10 cellular contexts compared by ENCODE assay signal in genomic region chr13:110562696-110563462, GRCh38. TPM values are rescaled to one million over a fixed set of nuclear protein-coding genes. Genes with fewer than 3 reads are reported as not detected.
DNase-seq lines count a peak whose midpoint lies in the region; ATAC-seq and TF ChIP-seq lines count a peak whose summit lies in the region.
"Had no signal": no experiment of that assay in that cellular context is flagged by ENCODE, and none has a peak within 500 bp of the region (broad histone marks: within the 10 kb centered on the region; RNA-seq: fewer than 3 reads in every experiment).

No MANE protein-coding gene starts in this region.

- H3K36me3 ChIP-seq in liver (ENCODE audit: control insufficient read depth in 4 of 4, insufficient read depth in 3 of 4, low read depth in 1 of 4, low read length in 3 of 4) (peaks cover 0 to 1% (median 0%) of the 10 kb centered on the region in 4 donors), stomach smooth muscle (ENCODE audit: control insufficient read depth in 2 of 2, insufficient read depth in 2 of 2, low read length in 2 of 2) (no peaks in the 10 kb centered on the region)

- ATAC-seq in activated naive CD8-positive, alpha-beta T cell treated with anti-CD3 and anti-CD28 coated beads, Interleukin-2, amount 50 U/mL, for 24 hours, result no peak
- ATAC-seq in HG03354 (IDR thresholded peaks at IDR 0.05; ENCODE audit: poor library complexity, severe bottlenecking, unreplicated experiment), result no peak

- 29% methylated on average over 17 of the region's 17 CpGs for WGBS in liver

- peaks cover 40% of the 10 kb centered on the region for H3K27me3 Mint-ChIP-seq in T-helper 1 cell treated with Interleukin-12 subunit alpha and Interleukin-12 subunit beta and Interleukin-4 antibody, amounts not matched to agents 30 μg/mL and 1 μg/mL, for 36 hours (ENCODE audit: low read depth)
- peaks cover 19% of the 10 kb centered on the region for H3K27me3 Mint-ChIP-seq in activated naive CD8-positive, alpha-beta T cell treated with anti-CD3 and anti-CD28 coated beads, Interleukin-2, amount 50 U/mL, for 24 hours

- H3K4me1 ChIP-seq in liver (ENCODE audit: control insufficient read depth in 4 of 4, insufficient read depth in 4 of 4, low read length in 3 of 4) (peaks cover 7 to 35% (median 23%) of the 10 kb centered on the region in 4 donors), stomach smooth muscle (ENCODE audit: control insufficient read depth, insufficient read depth, low read length) (peaks cover 27% of the 10 kb centered on the region)

- H3K9me3 ChIP-seq in liver (ENCODE audit: control insufficient read depth in 4 of 4, low read length in 3 of 4) (no peaks in the 10 kb centered on the region), stomach smooth muscle (ENCODE audit: control insufficient read depth in 2 of 2, low read length in 2 of 2) (no peaks in the 10 kb centered on the region)

- H3K4me3 Mint-ChIP-seq in T-helper 1 cell treated with Interleukin-12 subunit alpha and Interleukin-12 subunit beta and Interleukin-4 antibody, amounts not matched to agents 30 μg/mL and 1 μg/mL, for 36 hours, result peak overlapping the region; percentile 98
- peak overlapping the region; percentile 76 for H3K4me3 Mint-ChIP-seq in activated naive CD8-positive, alpha-beta T cell treated with anti-CD3 and anti-CD28 coated beads, Interleukin-2, amount 50 U/mL, for 24 hours

- peaks cover 13% of the 10 kb centered on the region for H3K4me1 Mint-ChIP-seq in T-helper 1 cell treated with Interleukin-12 subunit alpha and Interleukin-12 subunit beta and Interleukin-4 antibody, amounts not matched to agents 30 μg/mL and 1 μg/mL, for 36 hours (ENCODE audit: low read depth)
- peaks cover 23% of the 10 kb centered on the region for H3K4me1 Mint-ChIP-seq in activated naive CD8-positive, alpha-beta T cell treated with anti-CD3 and anti-CD28 coated beads, Interleukin-2, amount 50 U/mL, for 24 hours

- peaks cover 1% of the 10 kb centered on the region for H3K36me3 Mint-ChIP-seq in T-helper 1 cell treated with Interleukin-12 subunit alpha and Interleukin-12 subunit beta and Interleukin-4 antibody, amounts not matched to agents 30 μg/mL and 1 μg/mL, for 36 hours (ENCODE audit: low read depth)
- H3K36me3 Mint-ChIP-seq in activated naive CD8-positive, alpha-beta T cell treated with anti-CD3 and anti-CD28 coated beads, Interleukin-2, amount 50 U/mL, for 24 hours (ENCODE audit: low read depth), result no peaks in the 10 kb centered on the region

- peak; percentile 28 to 39 for TF ChIP-seq RAD21 in liver (IDR thresholded peaks at IDR 0.05)

- peak overlapping the region; percentile 95 to 98 for H3K27ac ChIP-seq in liver (ENCODE audit: low read depth in 1 of 2, low read length in 2 of 2)
- H3K27ac ChIP-seq in stomach smooth muscle (ENCODE audit: low read length), result no peak overlapping the region

- H3K4me3 ChIP-seq in liver (ENCODE audit: low read depth in 1 of 3, low read length in 3 of 3) (peak overlapping the region; percentile 81 to 93 (median 93)), stomach smooth muscle (ENCODE audit: low read length in 2 of 2) (peak overlapping the region; percentile 88 to 90)

- DNase-seq in T-helper 1 cell, result no peak
- DNase-seq in activated naive CD8-positive, alpha-beta T cell treated with anti-CD3 and anti-CD28 coated beads, Interleukin-2, amount 50 U/mL, for 24 hours, result no peak
- DNase-seq in GM10266 (ENCODE audit: extremely low spot score), result no peak
- no peak for DNase-seq in SHP77 treated with DMSO at 0.1 percent for 48 hours (lab: John Stamatoyannopoulos, UW)
- DNase-seq: activated CD4-positive, alpha-beta T cell treated with anti-CD3 and anti-CD28 coated beads, Interleukin-2, amount 50 U/mL, for 1 hour; NCI-H1436 treated with DMSO at 0.1 percent for 48 hours had no signal

- H3K9ac ChIP-seq in liver (ENCODE audit: low read depth in 1 of 2, low read length in 2 of 2) (peak overlapping the region; percentile 70 to 95), stomach smooth muscle (ENCODE audit: low read length in 2 of 2) (no peak overlapping the region)

- TF ChIP-seq CTCF in liver (IDR thresholded peaks at IDR 0.05; ENCODE audit: low read depth, low read length, missing input control) (peak; percentile 3), GM10266 (IDR thresholded peaks at IDR 0.05; ENCODE audit: control insufficient read depth, insufficient read depth, low read depth, missing control alignments) (no peak)

- H3K27ac Mint-ChIP-seq in T-helper 1 cell treated with Interleukin-12 subunit alpha and Interleukin-12 subunit beta and Interleukin-4 antibody, amounts not matched to agents 30 μg/mL and 1 μg/mL, for 36 hours, result no peak overlapping the region
- H3K27ac Mint-ChIP-seq in activated naive CD8-positive, alpha-beta T cell treated with anti-CD3 and anti-CD28 coated beads, Interleukin-2, amount 50 U/mL, for 24 hours, result no peak overlapping the region

- H3K27me3 ChIP-seq in liver (ENCODE audit: control insufficient read depth in 4 of 4, insufficient read depth in 4 of 4, low read length in 3 of 4) (no peaks in the 10 kb centered on the region), stomach smooth muscle (ENCODE audit: control insufficient read depth in 1 of 2, insufficient read depth in 2 of 2, low read length in 2 of 2) (no peaks in the 10 kb centered on the region)

- no peaks in the 10 kb centered on the region for H3K9me3 Mint-ChIP-seq in T-helper 1 cell treated with Interleukin-12 subunit alpha and Interleukin-12 subunit beta and Interleukin-4 antibody, amounts not matched to agents 30 μg/mL and 1 μg/mL, for 36 hours
- H3K9me3 Mint-ChIP-seq in activated naive CD8-positive, alpha-beta T cell treated with anti-CD3 and anti-CD28 coated beads, Interleukin-2, amount 50 U/mL, for 24 hours, result no peaks in the 10 kb centered on the region

TF ChIP-seq in liver, 16 proteins besides CTCF, POLR2A, EP300 and RAD21:
- TF ChIP-seq REST (IDR thresholded peaks at IDR 0.05) (no peak), HNF4A (conservative IDR thresholded peaks at IDR 0.05) (peak; percentile 4 to 63), RXRA (IDR thresholded peaks at IDR 0.05) (peak; percentile 38 to 76), FOXA2 (IDR thresholded peaks at IDR 0.05) (no peak), FOXA1 (IDR thresholded peaks at IDR 0.05) (no peak), GABPA (IDR thresholded peaks at IDR 0.05 in 1 of 2, conservative IDR thresholded peaks at IDR 0.05 in 1 of 2) (no peak), YY1 (IDR thresholded peaks at IDR 0.05) (peak; percentile 52), EGR1 (IDR thresholded peaks at IDR 0.05; ENCODE audit: low read depth in 2 of 2) (peak in 1 of 2 donors; percentile 33), ZBTB33 (IDR thresholded peaks at IDR 0.05) (no peak), HNF4G (IDR thresholded peaks at IDR 0.05) (no peak), ATF3 (IDR thresholded peaks at IDR 0.05) (peak; percentile 11), JUND (IDR thresholded peaks at IDR 0.05) (peak in 1 of 2 donors; percentile 29), NR2F2 (IDR thresholded peaks at IDR 0.05) (no peak)

RNA-seq across cellular contexts. Expression of gene RAB20, which starts 1.4 kb away (rescaled TPM):
- 10 to 100 TPM in 1 of 2 donors, 1 to 10 TPM in 1; 9.8 to 31.0 TPM for total RNA-seq in liver
- polyA plus RNA-seq in liver, result 10 to 100 TPM; 19.3 to 36.9 TPM

RNA-seq across cellular contexts. Expression of gene NAXD, which starts 52.5 kb away (rescaled TPM):
- 10 to 100 TPM; 19.0 to 34.1 TPM for total RNA-seq in liver
- polyA plus RNA-seq in liver, result 10 to 100 TPM; 21.2 to 40.5 TPM

Comparison
In these comparisons a context has a peak if more than half of its experiments do, and no peak if none do; other contexts are left out.
1. H3K9ac ChIP-seq: peak in liver (2 of 2); none in stomach smooth muscle (0 of 2).